In genomic region chr12:43835264-43835655, GRCh38 we compare ENCODE assay signal across 8 cellular contexts. TPM values are rescaled to one million over a fixed set of nuclear protein-coding genes. Genes with fewer than 3 reads are reported as not detected.
DNase-seq lines count a peak whose midpoint lies in the region; ATAC-seq and TF ChIP-seq lines count a peak whose summit lies in the region.

No MANE protein-coding gene starts in this region.

- 39 to 42% (median 41%) methylated on average over 6 of the region's 6 CpGs for WGBS in psoas muscle, 3 donors

- no peaks in the 10 kb centered on the region for H3K27me3 ChIP-seq in psoas muscle (ENCODE audit: insufficient read depth in 3 of 3, low read length in 2 of 3)

- no peaks in the 10 kb centered on the region for H3K9me3 ChIP-seq in psoas muscle

- peak; percentile 33 for DNase-seq in foreskin melanocyte
- no peak for DNase-seq in psoas muscle
- no peak for DNase-seq in middle frontal gyrus (ENCODE audit: extremely low spot score, low spot score)
- DNase-seq in Kasumi-1 (lab: John Stamatoyannopoulos, UW): no peak
- no peak for DNase-seq in cerebellar nuclear complex (lab: John Stamatoyannopoulos, UW)

- no peaks in the 10 kb centered on the region for H3K36me3 ChIP-seq in psoas muscle (ENCODE audit: insufficient read depth in 1 of 2, low read depth in 1 of 2)

- ATAC-seq in GM18861 (IDR thresholded peaks at IDR 0.05; ENCODE audit: unreplicated experiment) (peak; percentile 1), HG02852 (IDR thresholded peaks at IDR 0.05; ENCODE audit: unreplicated experiment) (peak; percentile 6), psoas muscle (peak; percentile 3 to 14 (median 6))

- peaks cover 16% of the 10 kb centered on the region for H3K4me1 ChIP-seq in psoas muscle

- TF ChIP-seq CTCF in VCaP (conservative IDR thresholded peaks at IDR 0.05): no peak
- no peak for TF ChIP-seq CTCF in psoas muscle (IDR thresholded peaks at IDR 0.05)

- H3K4me3 ChIP-seq in psoas muscle: peak overlapping the region; percentile 93

- H3K27ac ChIP-seq in VCaP (peak overlapping the region; percentile 86), psoas muscle (peak overlapping the region; percentile 98)

- intact Hi-C loops in psoas muscle (cut with DNase I): loop anchor here in 1 of 2 donors (5.0 kb wide), 1 partner anchor 1598 kb away; the partner anchor contains the start of gene YAF2

RNA-seq across cellular contexts. Expression of gene TMEM117, which starts 0.6 kb away (rescaled TPM):
- total RNA-seq in psoas muscle: 1 to 10 TPM; 3.3 to 4.7 (median 4.2) TPM
- polyA plus RNA-seq in psoas muscle: 1 to 10 TPM; 1.9 to 4.1 (median 3.3) TPM

RNA-seq across cellular contexts. Expression of gene TWF1, which starts 29.1 kb away (rescaled TPM):
- 10 to 100 TPM in 1 of 4 donors, 1 to 10 TPM in 3; 6.2 to 12.7 (median 9.2) TPM for total RNA-seq in psoas muscle
- 10 to 100 TPM in 1 of 3 donors, 1 to 10 TPM in 2; 5.8 to 10.7 (median 9.6) TPM for polyA plus RNA-seq in psoas muscle
